12 cellular contexts compared by ENCODE assay signal in genomic region chr22:27377901-27378300, GRCh38.
DNase-seq lines count a peak whose midpoint lies in the region; ATAC-seq, FAIRE-seq and TF ChIP-seq lines count a peak whose summit lies in the region.
"Had no signal": no experiment of that assay in that cellular context is flagged by ENCODE, and none has a peak within 500 bp of the region (broad histone marks: within the 10 kb centered on the region; RNA-seq: fewer than 3 reads in every experiment).

No MANE protein-coding gene starts in this region.

- no peak for TF ChIP-seq CTCF in NB4 (IDR thresholded peaks at IDR 0.05; ENCODE audit: low read depth, low read length)
- no peak for TF ChIP-seq CTCF in keratinocyte (optimal IDR thresholded peaks at IDR 0.05 in 1 of 3, IDR thresholded peaks at IDR 0.05 in 1 of 3, conservative IDR thresholded peaks at IDR 0.05 in 1 of 3; ENCODE audit: extremely low read depth in 1 of 3, insufficient read depth in 2 of 3, low read length in 3 of 3)
- TF ChIP-seq CTCF in testis (IDR thresholded peaks at IDR 0.05): no peak
- no peak for TF ChIP-seq CTCF in GM20000 (IDR thresholded peaks at IDR 0.05; ENCODE audit: extremely low read depth, missing control alignments)

- DNase-seq in NB4 (ENCODE audit: low read depth) (peak; percentile 23), NCI-H69 (lab: John Stamatoyannopoulos, UW) (peak; percentile 59), keratinocyte (ENCODE audit: low read depth, low spot score) (no peak), testis (peak; percentile 50), GM20000 (ENCODE audit: low spot score) (no peak), middle frontal gyrus (ENCODE audit: extremely low spot score, low spot score) (no peak)
- DNase-seq: activated CD4-positive, CD25-positive, alpha-beta regulatory T cell treated with anti-CD3 and anti-CD28 coated beads, Interleukin-2, amount 50 U/mL, for 72 hours; activated naive CD4-positive, alpha-beta T cell treated with Interleukin-2 at 50 U/mL for 16 hours; GOT3; occipital lobe had no signal

- peak; percentile 53 for FAIRE-seq in keratinocyte (lab: Jason Lieb, UNC)

- dilution Hi-C loops in keratinocyte (cut with MboI; ENCODE audit: extremely low pct_ligation_motif_present, low sequenced_read_pairs): no loop called here

- H3K27ac ChIP-seq in keratinocyte (ENCODE audit: control insufficient read depth, insufficient read depth, low read length) (no peak overlapping the region), testis (no peak overlapping the region)
- H3K27ac ChIP-seq: SJSA1 had no signal

- peak overlapping the region; percentile 70 for H3K4me2 ChIP-seq in keratinocyte (ENCODE audit: control insufficient read depth, extremely low read depth, insufficient read depth, low read depth, low read length)

- TF ChIP-seq POLR2A in NB4 (IDR thresholded peaks at IDR 0.05; ENCODE audit: extremely low read depth, insufficient read length) (no peak), testis (IDR thresholded peaks at IDR 0.05) (no peak)

- H2AFZ ChIP-seq in keratinocyte (ENCODE audit: control insufficient read depth, low read length): peak overlapping the region; percentile 42

- H4K20me1 ChIP-seq in keratinocyte (ENCODE audit: control insufficient read depth, extremely low read depth, insufficient read depth, low read length): no peaks in the 10 kb centered on the region

- no peaks in the 10 kb centered on the region for H3K9me1 ChIP-seq in keratinocyte (ENCODE audit: control insufficient read depth, extremely low read depth, insufficient read depth, low read length)

- 21 to 29% methylated on average over 8 of the region's 8 CpGs for WGBS in testis, 2 donors

- H3K4me3 ChIP-seq in NB4 (ENCODE audit: low read depth, low read length) (no peak overlapping the region), keratinocyte (ENCODE audit: control insufficient read depth in 2 of 3, extremely low read depth in 1 of 3, insufficient read depth in 2 of 3, low read depth in 1 of 3, low read length in 3 of 3) (no peak overlapping the region), testis (no peak overlapping the region)
- H3K4me3 ChIP-seq: SJSA1 had no signal

- ATAC-seq in HG03521 (IDR thresholded peaks at IDR 0.05; ENCODE audit: unreplicated experiment): no peak

- intact Hi-C loops in testis (cut with DNase I; ENCODE audit: low total_unique reads): no loop called here

- H3K27me3 ChIP-seq in keratinocyte (ENCODE audit: control insufficient read depth, extremely low read depth, insufficient read depth, low read length) (no peaks in the 10 kb centered on the region), testis (no peaks in the 10 kb centered on the region)

- no peaks in the 10 kb centered on the region for H3K79me2 ChIP-seq in keratinocyte (ENCODE audit: control insufficient read depth, insufficient read depth, low read length)

- no peak overlapping the region for H3K9ac ChIP-seq in keratinocyte (ENCODE audit: control insufficient read depth, extremely low read depth, insufficient read depth, low read length)

- H3K4me1 ChIP-seq in keratinocyte (ENCODE audit: control insufficient read depth, extremely low read depth, insufficient read depth, low read length): peaks cover 8% of the 10 kb centered on the region
- H3K4me1 ChIP-seq in testis: peaks cover 4% of the 10 kb centered on the region

- H3K9me3 ChIP-seq in keratinocyte (ENCODE audit: control insufficient read depth, low read depth, low read length) (no peaks in the 10 kb centered on the region), testis (no peaks in the 10 kb centered on the region)
- H3K9me3 ChIP-seq: SJSA1 had no signal

- H3K36me3 ChIP-seq in keratinocyte (ENCODE audit: control insufficient read depth in 2 of 2, extremely low read depth in 1 of 2, insufficient read depth in 2 of 2, low read length in 2 of 2) (no peaks in the 10 kb centered on the region), testis (ENCODE audit: low read depth, missing control alignments) (no peaks in the 10 kb centered on the region)
- H3K36me3 ChIP-seq: SJSA1 had no signal

Comparison
In these comparisons a context has a peak if more than half of its experiments do, and no peak if none do; other contexts are left out.
1. DNase-seq: peak in NB4 (single experiment), NCI-H69 (single experiment) and testis (single experiment); none in keratinocyte (single experiment), GM20000 (single experiment) and middle frontal gyrus (single experiment).